10 cellular contexts compared by ENCODE assay signal in genomic region chr20:58839991-58840747, GRCh38. TPM values are rescaled to one million over a fixed set of nuclear protein-coding genes. Genes with fewer than 3 reads are reported as not detected.
DNase-seq lines count a peak whose midpoint lies in the region; ATAC-seq and TF ChIP-seq lines count a peak whose summit lies in the region.
"Had no signal": no experiment of that assay in that cellular context is flagged by ENCODE, and none has a peak within 500 bp of the region (broad histone marks: within the 10 kb centered on the region; RNA-seq: fewer than 3 reads in every experiment).

No MANE protein-coding gene starts in this region.

- no peaks in the 10 kb centered on the region for H3K36me3 ChIP-seq in CD8-positive, alpha-beta T cell (ENCODE audit: insufficient read depth, low read length)
- peaks cover 61% of the 10 kb centered on the region for H3K36me3 ChIP-seq in HUES48 (ENCODE audit: control insufficient read depth, insufficient read depth, low read length)
- H3K36me3 ChIP-seq in neural cell (ENCODE audit: insufficient read depth, low read length), result no peaks in the 10 kb centered on the region
- H3K36me3 ChIP-seq: upper lobe of left lung had no signal

- H3K4me3 Mint-ChIP-seq in CD8-positive, alpha-beta T cell, result peak overlapping the region; percentile 57
- peak overlapping the region; percentile 42 to 81 (median 73) for H3K4me3 Mint-ChIP-seq in brain

- TF ChIP-seq EP300 in neural cell (conservative IDR thresholded peaks at IDR 0.05; ENCODE audit: poor library complexity, severe bottlenecking), result no peak

- TF ChIP-seq CTCF in CD8-positive, alpha-beta T cell (IDR thresholded peaks at IDR 0.05), result no peak
- no peak for TF ChIP-seq CTCF in brain (conservative IDR thresholded peaks at IDR 0.05)
- TF ChIP-seq CTCF in neural cell (IDR thresholded peaks at IDR 0.05; ENCODE audit: poor library complexity, severe bottlenecking), result no peak

- no peaks in the 10 kb centered on the region for H3K4me1 ChIP-seq in CD8-positive, alpha-beta T cell (ENCODE audit: insufficient read depth, low read length)
- peaks cover 35% of the 10 kb centered on the region for H3K4me1 ChIP-seq in HUES48 (ENCODE audit: control insufficient read depth, insufficient read depth, low read length)

- H3K4me3 ChIP-seq in CD8-positive, alpha-beta T cell (ENCODE audit: low read depth, low read length), result no peak overlapping the region
- H3K4me3 ChIP-seq in HUES48 (ENCODE audit: low read depth, low read length) (peak overlapping the region; percentile 54), neural cell (ENCODE audit: low read length) (peak overlapping the region; percentile 56)
- H3K4me3 ChIP-seq: upper lobe of left lung had no signal

- H3K4me2 ChIP-seq in neural cell (ENCODE audit: low read length), result no peak overlapping the region

- H3K27me3 Mint-ChIP-seq in CD8-positive, alpha-beta T cell (ENCODE audit: low read depth), result peaks cover 28% of the 10 kb centered on the region
- peaks cover 84% of the 10 kb centered on the region for H3K27me3 Mint-ChIP-seq in brain

- H3K79me2 ChIP-seq in neural cell (replicated peaks; ENCODE audit: insufficient read depth, low read length), result no peaks in the 10 kb centered on the region

- H3K4me1 Mint-ChIP-seq in CD8-positive, alpha-beta T cell (ENCODE audit: low read depth), result peaks cover 21% of the 10 kb centered on the region
- H3K4me1 Mint-ChIP-seq in brain, result peaks cover 14% of the 10 kb centered on the region

- H3K9me3 ChIP-seq in CD8-positive, alpha-beta T cell (ENCODE audit: low read length), result no peaks in the 10 kb centered on the region
- H3K9me3 ChIP-seq in HUES48 (ENCODE audit: control insufficient read depth, insufficient read depth, low read length), result no peaks in the 10 kb centered on the region
- H3K9me3 ChIP-seq in neural cell (ENCODE audit: low read length), result no peaks in the 10 kb centered on the region
- H3K9me3 ChIP-seq: upper lobe of left lung had no signal

- TF ChIP-seq RAD21 in neural cell (conservative IDR thresholded peaks at IDR 0.05), result no peak

- CTCF ChIA-PET in CD8-positive, alpha-beta T cell (lab: Charles Lee), result interaction anchor here (1.0 to 2.5 kb wide), 3 partner anchors 18 to 367 kb away, joined by 3 to 13 read pairs (median 3); no protein-coding TSS in a partner anchor

- H4K20me1 ChIP-seq in neural cell (ENCODE audit: insufficient read depth), result no peaks in the 10 kb centered on the region

- no peaks in the 10 kb centered on the region for H3F3A ChIP-seq in neural cell (ENCODE audit: insufficient read depth, low read length, poor library complexity, severe bottlenecking)

- no peak for ATAC-seq in CD8-positive, alpha-beta T cell
- no peak for ATAC-seq in HG03045 (IDR thresholded peaks at IDR 0.05; ENCODE audit: unreplicated experiment)

- POLR2A ChIA-PET in CD8-positive, alpha-beta T cell (lab: Charles Lee), result interaction anchor here (0.6 to 1.7 kb wide), 2 partner anchors 176 to 188 kb away, joined by 3 to 7 read pairs; no protein-coding TSS in a partner anchor

- no peak overlapping the region for H3K27ac Mint-ChIP-seq in CD8-positive, alpha-beta T cell
- H3K27ac Mint-ChIP-seq in brain, result peak overlapping the region in 1 of 5 experiments; percentile 25

- H3K9me2 ChIP-seq in neural cell (ENCODE audit: insufficient read depth, low read length), result no peaks in the 10 kb centered on the region

- H3K9ac ChIP-seq in HUES48 (ENCODE audit: low read depth, low read length) (peak overlapping the region; percentile 63; the same call in 1 of the 2 replicates), neural cell (ENCODE audit: low read length) (no peak overlapping the region)

- peaks cover 3% of the 10 kb centered on the region for H3K27me3 ChIP-seq in CD8-positive, alpha-beta T cell (ENCODE audit: insufficient read depth, low read length)
- H3K27me3 ChIP-seq in HUES48 (ENCODE audit: control insufficient read depth, insufficient read depth, low read length) (peaks cover 19% of the 10 kb centered on the region), neural cell (ENCODE audit: insufficient read depth, low read depth, low read length) (peaks cover 61% of the 10 kb centered on the region)

- no peak overlapping the region for H2AFZ ChIP-seq in neural cell (ENCODE audit: low read depth, low read length)

- H3K9me3 Mint-ChIP-seq in CD8-positive, alpha-beta T cell, result no peaks in the 10 kb centered on the region
- peaks cover 0 to 5% (median 0%) of the 10 kb centered on the region in 5 experiments for H3K9me3 Mint-ChIP-seq in brain

- DNase-seq in CD8-positive, alpha-beta T cell, result no peak
- DNase-seq in DMS153 (lab: John Stamatoyannopoulos, UW) (no peak), NCI-H1048 (lab: John Stamatoyannopoulos, UW) (no peak)
- DNase-seq: NCI-H510A treated with DMSO at 0.1 percent for 48 hours, SW 1271 had no signal

- intact Hi-C loops in CD8-positive, alpha-beta T cell (cut with DNase I, micrococcal nuclease), result loop anchor here (1.0 to 2.0 kb wide), 2 partner anchors 359 to 603 kb away; no protein-coding TSS in a partner anchor

- H3K36me3 Mint-ChIP-seq in CD8-positive, alpha-beta T cell, result peaks cover 3% of the 10 kb centered on the region
- peaks cover 27% of the 10 kb centered on the region for H3K36me3 Mint-ChIP-seq in brain

- H3K27ac ChIP-seq in CD8-positive, alpha-beta T cell (ENCODE audit: low read depth, low read length), result no peak overlapping the region
- H3K27ac ChIP-seq in HUES48 (ENCODE audit: low read depth, low read length), result no peak overlapping the region
- no peak overlapping the region for H3K27ac ChIP-seq in neural cell (ENCODE audit: low read length)
- H3K27ac ChIP-seq: upper lobe of left lung had no signal

TF ChIP-seq in neural cell, 6 proteins besides CTCF, POLR2A, EP300 and RAD21:
- TF ChIP-seq MXI1 (conservative IDR thresholded peaks at IDR 0.05; ENCODE audit: poor library complexity, severe bottlenecking) (no peak), EZH2 (IDR thresholded peaks at IDR 0.05; ENCODE audit: borderline replicate concordance, insufficient read depth, low read length, poor library complexity, severe bottlenecking) (peak; percentile 73)

RNA-seq across cellular contexts. Expression of gene GNAS-AS1, which starts 10.5 kb away (rescaled TPM):
- total RNA-seq in CD8-positive, alpha-beta T cell, result under 1 TPM in 1 of 2 experiments, not detected in 1; 0.28 TPM
- not detected for polyA plus RNA-seq in brain (ENCODE audit: insufficient read depth, low read depth, low replicate concordance)
- polyA plus RNA-seq in neural cell, result 0.64 TPM in 1 of 2 replicates, not detected in the other
- polyA minus RNA-seq in neural cell, result 0.49 and 1.3 TPM in 2 replicates

RNA-seq across cellular contexts. Expression of gene GNAS, which starts 12.3 kb away (rescaled TPM):
- total RNA-seq in CD8-positive, alpha-beta T cell, result 1,000 to 10,000 TPM; 1,064 to 1,097 TPM
- polyA plus RNA-seq in brain (ENCODE audit: insufficient read depth, low read depth, low replicate concordance) (3,328 TPM), neural cell (958 and 975 TPM in 2 replicates)
- 657 and 755 TPM in 2 replicates for polyA minus RNA-seq in neural cell
